In genomic region chr3:177740270-177740669, GRCh38 we compare ENCODE assay signal across 16 cellular contexts.
"Had no signal": no experiment of that assay in that cellular context is flagged by ENCODE, and none has a peak within 500 bp of the region (broad histone marks: within the 10 kb centered on the region; RNA-seq: fewer than 3 reads in every experiment).

No MANE protein-coding gene starts in this region.

- H3K4me1 ChIP-seq: foreskin keratinocyte, psoas muscle, right lobe of liver, testis, transverse colon had no signal

- H3K27ac Mint-ChIP-seq: endodermal cell; naive thymus-derived CD4-positive, alpha-beta T cell; stimulated activated memory B cell treated with anti-CD40 and anti-IgM and Interleukin-4, amounts not matched to agents 10 μg/mL and 1 μg/mL and 100 μg/mL, for 72 hours; stimulated activated naive CD8-positive, alpha-beta T cell treated with anti-CD3 and anti-CD28 coated beads, Interleukin-15, Interleukin-2, amounts not matched to agents 100 ng/mL and 50 ng/mL, for 24 hours had no signal

- H3K36me3 Mint-ChIP-seq: naive thymus-derived CD4-positive, alpha-beta T cell; stimulated activated memory B cell treated with anti-CD40 and anti-IgM and Interleukin-4, amounts not matched to agents 10 μg/mL and 1 μg/mL and 100 μg/mL, for 72 hours had no signal

- H3K27me3 Mint-ChIP-seq: naive thymus-derived CD4-positive, alpha-beta T cell; stimulated activated memory B cell treated with anti-CD40 and anti-IgM and Interleukin-4, amounts not matched to agents 10 μg/mL and 1 μg/mL and 100 μg/mL, for 72 hours; stimulated activated naive CD8-positive, alpha-beta T cell treated with anti-CD3 and anti-CD28 coated beads, Interleukin-15, Interleukin-2, amounts not matched to agents 100 ng/mL and 50 ng/mL, for 24 hours had no signal

- H3K27me3 ChIP-seq: foreskin keratinocyte, right lobe of liver, testis, transverse colon had no signal

- H3K27ac ChIP-seq: coronary artery, foreskin keratinocyte, psoas muscle, right lobe of liver, testis, transverse colon had no signal

- H3K36me3 ChIP-seq: right lobe of liver, transverse colon had no signal

- DNase-seq: effector CD4-positive, alpha-beta T cell; endodermal cell; foreskin keratinocyte; kidney; left colon; left ventricle myocardium superior; naive thymus-derived CD4-positive, alpha-beta T cell; psoas muscle; retina; right lobe of liver; stimulated activated CD4-positive, alpha-beta T cell treated with anti-CD3 and anti-CD28 coated beads, Interleukin-4, amount 100 ng/mL, for 24 hours; testis; transverse colon had no signal

- H3K9me3 ChIP-seq: psoas muscle, right lobe of liver, testis, transverse colon had no signal

- H3K4me3 Mint-ChIP-seq: endodermal cell; naive thymus-derived CD4-positive, alpha-beta T cell; stimulated activated memory B cell treated with anti-CD40 and anti-IgM and Interleukin-4, amounts not matched to agents 10 μg/mL and 1 μg/mL and 100 μg/mL, for 72 hours; stimulated activated naive CD8-positive, alpha-beta T cell treated with anti-CD3 and anti-CD28 coated beads, Interleukin-15, Interleukin-2, amounts not matched to agents 100 ng/mL and 50 ng/mL, for 24 hours had no signal

- H3K9me3 Mint-ChIP-seq: stimulated activated memory B cell treated with anti-CD40 and anti-IgM and Interleukin-4, amounts not matched to agents 10 μg/mL and 1 μg/mL and 100 μg/mL, for 72 hours; stimulated activated naive CD8-positive, alpha-beta T cell treated with anti-CD3 and anti-CD28 coated beads, Interleukin-15, Interleukin-2, amounts not matched to agents 100 ng/mL and 50 ng/mL, for 24 hours had no signal

- H3K4me3 ChIP-seq: coronary artery, psoas muscle, right lobe of liver, testis, transverse colon had no signal
